Comparison of ENCODE assay signal across 8 cellular contexts in the genomic region with DNA sequence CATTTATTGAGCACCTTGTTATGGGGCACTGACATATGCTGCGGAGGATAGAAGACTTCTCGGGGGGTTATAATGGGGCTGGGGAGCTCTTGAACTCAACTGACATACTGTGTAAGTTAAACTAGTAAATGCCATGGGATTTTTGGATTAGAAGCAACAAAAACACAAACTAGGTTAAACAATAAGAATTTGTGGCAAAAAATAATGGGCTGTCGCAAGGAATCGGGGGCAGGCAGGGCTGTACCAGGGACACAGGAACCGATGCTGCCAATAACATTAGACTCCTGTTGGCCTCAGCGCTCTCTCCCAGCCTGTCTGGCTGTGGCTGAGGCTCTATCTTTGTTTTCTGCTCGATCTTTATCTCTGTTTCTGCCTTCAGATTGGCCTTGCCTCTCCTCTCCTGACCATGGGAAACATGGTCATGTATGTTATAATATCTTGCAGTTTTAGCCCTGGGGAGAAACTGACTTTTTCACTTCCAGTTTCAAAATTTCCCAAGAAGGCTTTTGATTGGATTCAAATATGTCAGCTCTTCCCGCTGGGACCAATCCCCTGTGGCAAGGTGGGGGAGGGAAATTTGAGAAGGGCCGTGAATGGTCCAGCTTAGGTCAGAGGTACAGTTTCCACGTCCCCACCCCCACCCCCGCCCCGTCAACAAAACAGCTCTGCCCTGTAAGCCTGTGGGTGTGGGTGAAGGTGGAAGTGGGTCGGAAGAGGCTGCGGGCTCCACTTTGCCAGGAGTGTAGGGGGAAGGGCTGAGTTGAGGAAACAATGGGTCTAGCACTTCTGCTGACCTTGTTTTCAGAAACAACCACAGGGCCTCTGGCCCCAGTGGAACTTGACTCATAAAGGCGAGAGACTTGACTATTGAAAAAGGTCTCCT.
DNase-seq lines count a peak whose midpoint lies in the region; ATAC-seq and TF ChIP-seq lines count a peak whose summit lies in the region.

No MANE protein-coding gene starts in this region.

- H3K4me3 Mint-ChIP-seq in activated CD8-positive, alpha-beta T cell treated with anti-CD3 and anti-CD28 coated beads, Interleukin-2, amount 10 ng/mL, durations not matched to agents 7 days and 5 days: peak overlapping the region; percentile 71
- peak overlapping the region; percentile 44 for H3K4me3 Mint-ChIP-seq in endothelial cell (ENCODE audit: unreplicated experiment)

- ATAC-seq in HG03025 (IDR thresholded peaks at IDR 0.05; ENCODE audit: low FRiP score, unreplicated experiment): peak; percentile 50
- ATAC-seq in activated CD8-positive, alpha-beta T cell treated with anti-CD3 and anti-CD28 coated beads, Interleukin-2, amount 10 ng/mL, durations not matched to agents 7 days and 5 days: peak; percentile 45

- H3K27me3 ChIP-seq in mononuclear cell (ENCODE audit: insufficient read depth, low read length): no peaks in the 10 kb centered on the region

- H3K4me3 ChIP-seq in mononuclear cell (ENCODE audit: low read length): peak overlapping the region; percentile 17

- H3K9me3 Mint-ChIP-seq in activated CD8-positive, alpha-beta T cell treated with anti-CD3 and anti-CD28 coated beads, Interleukin-2, amount 10 ng/mL, durations not matched to agents 7 days and 5 days (ENCODE audit: insufficient read depth): no peaks in the 10 kb centered on the region
- H3K9me3 Mint-ChIP-seq in endothelial cell (ENCODE audit: unreplicated experiment): no peaks in the 10 kb centered on the region

- H3K27ac Mint-ChIP-seq in activated CD8-positive, alpha-beta T cell treated with anti-CD3 and anti-CD28 coated beads, Interleukin-2, amount 10 ng/mL, durations not matched to agents 7 days and 5 days: peak overlapping the region; percentile 95
- H3K27ac Mint-ChIP-seq in endothelial cell (ENCODE audit: unreplicated experiment): peak overlapping the region; percentile 98

- no peaks in the 10 kb centered on the region for H3K27me3 Mint-ChIP-seq in activated CD8-positive, alpha-beta T cell treated with anti-CD3 and anti-CD28 coated beads, Interleukin-2, amount 10 ng/mL, durations not matched to agents 7 days and 5 days (ENCODE audit: low read depth)
- H3K27me3 Mint-ChIP-seq in endothelial cell (ENCODE audit: unreplicated experiment): peaks cover 34% of the 10 kb centered on the region

- POLR2A ChIA-PET in activated CD8-positive, alpha-beta T cell treated with anti-CD3 and anti-CD28 coated beads, Interleukin-2, amount 10 ng/mL, durations not matched to agents 7 days and 5 days (lab: Charles Lee): interaction anchor here (0.9 to 6.3 kb wide), 9 partner anchors 12 to 162 kb away, joined by 3 to 172 read pairs (median 6); a partner anchor contains a TSS

- H3K36me3 Mint-ChIP-seq in activated CD8-positive, alpha-beta T cell treated with anti-CD3 and anti-CD28 coated beads, Interleukin-2, amount 10 ng/mL, durations not matched to agents 7 days and 5 days (ENCODE audit: low read depth): no peaks in the 10 kb centered on the region
- peaks cover 4% of the 10 kb centered on the region for H3K36me3 Mint-ChIP-seq in endothelial cell (ENCODE audit: low read depth, unreplicated experiment)

- H3K4me1 ChIP-seq in mononuclear cell (ENCODE audit: insufficient read depth, low read length): peaks cover 59% of the 10 kb centered on the region

- TF ChIP-seq CTCF in endothelial cell (IDR thresholded peaks at IDR 0.05; ENCODE audit: unreplicated experiment): no peak

- peak; percentile 16 for DNase-seq in activated CD4-positive, CD25-positive, alpha-beta regulatory T cell treated with anti-CD3 and anti-CD28 coated beads, Interleukin-2, amount 50 U/mL, for 16 hours (ENCODE audit: low read depth, low spot score)
- DNase-seq in activated CD4-positive, CD25-positive, alpha-beta regulatory T cell (lab: John Stamatoyannopoulos, UW): no peak
- DNase-seq in NCI-H774 (lab: John Stamatoyannopoulos, UW) (peak; percentile 91), endothelial cell (ENCODE audit: low spot score) (peak; percentile 53)
- peak; percentile 74 for DNase-seq in activated CD8-positive, alpha-beta T cell treated with anti-CD3 and anti-CD28 coated beads, Interleukin-2, amount 10 ng/mL, durations not matched to agents 7 days and 5 days
- peak; percentile 65 for DNase-seq in stimulated activated naive CD4-positive, alpha-beta T cell treated with Interleukin-2 at 50 U/mL for 16 hours (lab: John Stamatoyannopoulos, UW)

- H3K9me3 ChIP-seq in mononuclear cell (ENCODE audit: low read depth, low read length): no peaks in the 10 kb centered on the region

- CTCF ChIA-PET in activated CD8-positive, alpha-beta T cell treated with anti-CD3 and anti-CD28 coated beads, Interleukin-2, amount 10 ng/mL, durations not matched to agents 7 days and 5 days (lab: Charles Lee): interaction anchor here (1.2 to 5.9 kb wide), 7 partner anchors 12 to 307 kb away, joined by 3 to 57 read pairs (median 11); a partner anchor contains a TSS

- H3K4me1 Mint-ChIP-seq in activated CD8-positive, alpha-beta T cell treated with anti-CD3 and anti-CD28 coated beads, Interleukin-2, amount 10 ng/mL, durations not matched to agents 7 days and 5 days (ENCODE audit: low read depth): peaks cover 52% of the 10 kb centered on the region
- peaks cover 50% of the 10 kb centered on the region for H3K4me1 Mint-ChIP-seq in endothelial cell (ENCODE audit: unreplicated experiment)

Comparison
In these comparisons a context has a peak if more than half of its experiments do, and no peak if none do; other contexts are left out.
1. DNase-seq: peak in activated CD4-positive, CD25-positive, alpha-beta regulatory T cell treated with anti-CD3 and anti-CD28 coated beads, Interleukin-2, amount 50 U/mL, for 16 hours (single experiment), NCI-H774 (single experiment), activated CD8-positive, alpha-beta T cell treated with anti-CD3 and anti-CD28 coated beads, Interleukin-2, amount 10 ng/mL, durations not matched to agents 7 days and 5 days (single experiment), endothelial cell (single experiment) and stimulated activated naive CD4-positive, alpha-beta T cell treated with Interleukin-2 at 50 U/mL for 16 hours (single experiment); none in activated CD4-positive, CD25-positive, alpha-beta regulatory T cell (0 of 4).